19 cellular contexts compared by ENCODE assay signal in genomic region chr20:1275919-1276318, GRCh38. TPM values are rescaled to one million over a fixed set of nuclear protein-coding genes. Genes with fewer than 3 reads are reported as not detected.
DNase-seq lines count a peak whose midpoint lies in the region; ATAC-seq and TF ChIP-seq lines count a peak whose summit lies in the region.
"Had no signal": no experiment of that assay in that cellular context is flagged by ENCODE, and none has a peak within 500 bp of the region (broad histone marks: within the 10 kb centered on the region; RNA-seq: fewer than 3 reads in every experiment).

No MANE protein-coding gene starts in this region.

- H3K27me3 ChIP-seq in CD4-positive, alpha-beta T cell (ENCODE audit: control insufficient read depth, insufficient read depth, low read length) = no peaks in the 10 kb centered on the region
- H3K27me3 ChIP-seq in esophagus muscularis mucosa = no peaks in the 10 kb centered on the region
- no peaks in the 10 kb centered on the region for H3K27me3 ChIP-seq in neural progenitor cell
- H3K27me3 ChIP-seq: BE2C had no signal

- no peak overlapping the region for H3K4me3 Mint-ChIP-seq in activated CD8-positive, alpha-beta memory T cell treated with anti-CD3 and anti-CD28 coated beads, Interleukin-2, amount 10 ng/mL, durations not matched to agents 7 days and 5 days
- H3K4me3 Mint-ChIP-seq in CD4-positive, alpha-beta T cell = no peak overlapping the region
- H3K4me3 Mint-ChIP-seq in neural progenitor cell = no peak overlapping the region

- no peaks in the 10 kb centered on the region for H3K27me3 Mint-ChIP-seq in activated CD8-positive, alpha-beta memory T cell treated with anti-CD3 and anti-CD28 coated beads, Interleukin-2, amount 10 ng/mL, durations not matched to agents 7 days and 5 days
- no peaks in the 10 kb centered on the region for H3K27me3 Mint-ChIP-seq in CD4-positive, alpha-beta T cell
- no peaks in the 10 kb centered on the region for H3K27me3 Mint-ChIP-seq in neural progenitor cell (ENCODE audit: insufficient read depth, low read depth)

- H3F3A ChIP-seq in neural progenitor cell (ENCODE audit: low read depth) = no peaks in the 10 kb centered on the region

- H3K4me1 ChIP-seq in esophagus muscularis mucosa = peaks cover 2 to 16% (median 12%) of the 10 kb centered on the region in 4 donors
- no peaks in the 10 kb centered on the region for H3K4me1 ChIP-seq in neural progenitor cell
- H3K4me1 ChIP-seq: BE2C had no signal

- no peaks in the 10 kb centered on the region for H4K20me1 ChIP-seq in neural progenitor cell (ENCODE audit: low read depth)

- peak; percentile 29 for DNase-seq in activated CD8-positive, alpha-beta memory T cell treated with anti-CD3 and anti-CD28 coated beads, Interleukin-2, amount 10 ng/mL, durations not matched to agents 7 days and 5 days
- no peak for DNase-seq in activated CD8-positive, alpha-beta memory T cell treated with anti-CD3 and anti-CD28 coated beads, Interleukin-2, amount 50 U/mL, for 4 hours
- DNase-seq in CD4-positive, alpha-beta T cell = no peak
- peak; percentile 91 for DNase-seq in esophagus muscularis mucosa (ENCODE audit: extremely low spot score)
- peak; percentile 17 for DNase-seq in stimulated activated CD8-positive, alpha-beta memory T cell treated with anti-CD3 and anti-CD28 coated beads, Interleukin-4, amount 100 ng/mL, for 48 hours
- DNase-seq in neural progenitor cell (ENCODE audit: low spot score) = no peak
- no peak for DNase-seq in UCSD-AML1 (lab: John Stamatoyannopoulos, UW; ENCODE audit: unreplicated experiment)
- DNase-seq in NK-92 (lab: John Stamatoyannopoulos, UW; ENCODE audit: unreplicated experiment) = no peak
- DNase-seq: 8988T, BE2C, DMS79 treated with DMSO at 0.1 percent for 48 hours, Karpas-422, MM.1S, NCI-H1105, NCI-H1694, NCI-H2227 treated with DMSO at 0.1 percent for 48 hours, NCI-H524, SHP77 had no signal

- no peak overlapping the region for H3K4me3 ChIP-seq in esophagus muscularis mucosa
- H3K4me3 ChIP-seq in neural progenitor cell = no peak overlapping the region

- no peaks in the 10 kb centered on the region for H3K9me3 Mint-ChIP-seq in activated CD8-positive, alpha-beta memory T cell treated with anti-CD3 and anti-CD28 coated beads, Interleukin-2, amount 10 ng/mL, durations not matched to agents 7 days and 5 days (ENCODE audit: low read depth)
- no peaks in the 10 kb centered on the region for H3K9me3 Mint-ChIP-seq in CD4-positive, alpha-beta T cell
- H3K9me3 Mint-ChIP-seq in neural progenitor cell = no peaks in the 10 kb centered on the region

- no peak overlapping the region for H3K9ac ChIP-seq in neural progenitor cell

- no peak overlapping the region for H3K27ac Mint-ChIP-seq in activated CD8-positive, alpha-beta memory T cell treated with anti-CD3 and anti-CD28 coated beads, Interleukin-2, amount 10 ng/mL, durations not matched to agents 7 days and 5 days
- H3K27ac Mint-ChIP-seq in CD4-positive, alpha-beta T cell = peak overlapping the region; percentile 10
- no peak overlapping the region for H3K27ac Mint-ChIP-seq in neural progenitor cell

- TF ChIP-seq POLR2A in esophagus muscularis mucosa (IDR thresholded peaks at IDR 0.05; ENCODE audit: low read depth) = no peak

- TF ChIP-seq CTCF in CD4-positive, alpha-beta T cell (IDR thresholded peaks at IDR 0.05) = no peak
- TF ChIP-seq CTCF in esophagus muscularis mucosa (IDR thresholded peaks at IDR 0.05) (no peak), neural progenitor cell (IDR thresholded peaks at IDR 0.05) (no peak)

- CTCF ChIA-PET in activated CD8-positive, alpha-beta memory T cell treated with anti-CD3 and anti-CD28 coated beads, Interleukin-2, amount 10 ng/mL, durations not matched to agents 7 days and 5 days (lab: Charles Lee) = no interaction called here
- CTCF ChIA-PET in CD4-positive, alpha-beta T cell (lab: Charles Lee) = no interaction called here

- H3K4me2 ChIP-seq in neural progenitor cell = no peak overlapping the region

- H3K36me3 Mint-ChIP-seq in activated CD8-positive, alpha-beta memory T cell treated with anti-CD3 and anti-CD28 coated beads, Interleukin-2, amount 10 ng/mL, durations not matched to agents 7 days and 5 days = no peaks in the 10 kb centered on the region
- H3K36me3 Mint-ChIP-seq in CD4-positive, alpha-beta T cell (ENCODE audit: low read depth) = peaks cover 15% of the 10 kb centered on the region
- H3K36me3 Mint-ChIP-seq in neural progenitor cell = no peaks in the 10 kb centered on the region

- H3K79me2 ChIP-seq in neural progenitor cell (ENCODE audit: low read depth) = no peaks in the 10 kb centered on the region

- peaks cover 0 to 4% (median 1%) of the 10 kb centered on the region in 4 donors for H3K36me3 ChIP-seq in esophagus muscularis mucosa
- H3K36me3 ChIP-seq in neural progenitor cell = no peaks in the 10 kb centered on the region
- H3K36me3 ChIP-seq: BE2C had no signal

- POLR2A ChIA-PET in CD4-positive, alpha-beta T cell (lab: Charles Lee) = interaction anchor here (1.5 kb wide), 1 partner anchor 9 kb away, joined by 7 read pairs; the partner anchor contains the start of gene SNPH

- H3K27ac ChIP-seq in CD4-positive, alpha-beta T cell (ENCODE audit: low read depth, low read length) = no peak overlapping the region
- H3K27ac ChIP-seq in esophagus muscularis mucosa (replicated peaks in 1 of 4) (no peak overlapping the region), neural progenitor cell (no peak overlapping the region)

- H2AFZ ChIP-seq in neural progenitor cell (replicated peaks) = no peak overlapping the region

- no peak for TF ChIP-seq EP300 in esophagus muscularis mucosa (IDR thresholded peaks at IDR 0.05)

- no peaks in the 10 kb centered on the region for H3K9me3 ChIP-seq in CD4-positive, alpha-beta T cell (ENCODE audit: control insufficient read depth, low read length)
- H3K9me3 ChIP-seq in esophagus muscularis mucosa = no peaks in the 10 kb centered on the region
- no peaks in the 10 kb centered on the region for H3K9me3 ChIP-seq in neural progenitor cell (ENCODE audit: low read depth)
- H3K9me3 ChIP-seq: BE2C had no signal

- ATAC-seq in activated CD8-positive, alpha-beta memory T cell treated with anti-CD3 and anti-CD28 coated beads, Interleukin-2, amount 10 ng/mL, durations not matched to agents 7 days and 5 days = no peak
- no peak for ATAC-seq in CD4-positive, alpha-beta T cell (ENCODE audit: poor library complexity)

- no peaks in the 10 kb centered on the region for H3K4me1 Mint-ChIP-seq in activated CD8-positive, alpha-beta memory T cell treated with anti-CD3 and anti-CD28 coated beads, Interleukin-2, amount 10 ng/mL, durations not matched to agents 7 days and 5 days
- peaks cover 39% of the 10 kb centered on the region for H3K4me1 Mint-ChIP-seq in CD4-positive, alpha-beta T cell (ENCODE audit: low read depth)
- H3K4me1 Mint-ChIP-seq in neural progenitor cell = no peaks in the 10 kb centered on the region

- WGBS in esophagus muscularis mucosa = 73% methylated on average over 2 of the region's 2 CpGs

- intact Hi-C loops in CD4-positive, alpha-beta T cell (cut with DNase I, micrococcal nuclease) = no loop called here
- intact Hi-C loops in esophagus muscularis mucosa (cut with DNase I) = no loop called here

RNA-seq across cellular contexts. Expression of gene SNPH, which starts 9.8 kb away (rescaled TPM):
- total RNA-seq in activated CD8-positive, alpha-beta memory T cell treated with anti-CD3 and anti-CD28 coated beads, Interleukin-2, amount 10 ng/mL, durations not matched to agents 7 days and 5 days = 1 to 10 TPM; 3.6 to 4.2 TPM
- total RNA-seq in CD4-positive, alpha-beta T cell = 10 to 100 TPM; 12.8 to 13.0 TPM
- 10 to 100 TPM in 3 of 4 donors, 1 to 10 TPM in 1; 9.6 to 29.5 (median 17.3) TPM for total RNA-seq in esophagus muscularis mucosa
- 0.43 and 0.90 TPM in 2 replicates for total RNA-seq in neural progenitor cell (ENCODE audit: low replicate concordance)

RNA-seq across cellular contexts. Expression of gene RAD21L1, which starts 50.1 kb away (rescaled TPM):
- under 1 TPM in 1 of 2 experiments, not detected in 1; 0.67 TPM for total RNA-seq in activated CD8-positive, alpha-beta memory T cell treated with anti-CD3 and anti-CD28 coated beads, Interleukin-2, amount 10 ng/mL, durations not matched to agents 7 days and 5 days
- total RNA-seq in CD4-positive, alpha-beta T cell = under 1 TPM in 1 of 2 experiments, not detected in 1; 0.58 TPM
- total RNA-seq in esophagus muscularis mucosa (not detected), neural progenitor cell (ENCODE audit: low replicate concordance) (not detected in 2 replicates)
- total RNA-seq: G401 had no signal

RNA-seq across cellular contexts. Expression of gene SDCBP2, which starts 53.0 kb away (rescaled TPM):
- total RNA-seq in activated CD8-positive, alpha-beta memory T cell treated with anti-CD3 and anti-CD28 coated beads, Interleukin-2, amount 10 ng/mL, durations not matched to agents 7 days and 5 days = 1 to 10 TPM; 2.1 to 4.3 TPM
- total RNA-seq in CD4-positive, alpha-beta T cell = 1 to 10 TPM; 1.2 to 1.3 TPM
- total RNA-seq in esophagus muscularis mucosa (1 to 10 TPM; 2.1 to 6.2 (median 4.1) TPM), neural progenitor cell (ENCODE audit: low replicate concordance) (1.6 and 6.6 TPM in 2 replicates)

Comparison
In these comparisons a context has a peak if more than half of its experiments do, and no peak if none do; other contexts are left out.
1. DNase-seq: peak in activated CD8-positive, alpha-beta memory T cell treated with anti-CD3 and anti-CD28 coated beads, Interleukin-2, amount 10 ng/mL, durations not matched to agents 7 days and 5 days (single experiment), esophagus muscularis mucosa (single experiment) and stimulated activated CD8-positive, alpha-beta memory T cell treated with anti-CD3 and anti-CD28 coated beads, Interleukin-4, amount 100 ng/mL, for 48 hours (single experiment); none in activated CD8-positive, alpha-beta memory T cell treated with anti-CD3 and anti-CD28 coated beads, Interleukin-2, amount 50 U/mL, for 4 hours (single experiment), CD4-positive, alpha-beta T cell (0 of 10), neural progenitor cell (single experiment), UCSD-AML1 (single experiment) and NK-92 (single experiment).